In the genomic region with DNA sequence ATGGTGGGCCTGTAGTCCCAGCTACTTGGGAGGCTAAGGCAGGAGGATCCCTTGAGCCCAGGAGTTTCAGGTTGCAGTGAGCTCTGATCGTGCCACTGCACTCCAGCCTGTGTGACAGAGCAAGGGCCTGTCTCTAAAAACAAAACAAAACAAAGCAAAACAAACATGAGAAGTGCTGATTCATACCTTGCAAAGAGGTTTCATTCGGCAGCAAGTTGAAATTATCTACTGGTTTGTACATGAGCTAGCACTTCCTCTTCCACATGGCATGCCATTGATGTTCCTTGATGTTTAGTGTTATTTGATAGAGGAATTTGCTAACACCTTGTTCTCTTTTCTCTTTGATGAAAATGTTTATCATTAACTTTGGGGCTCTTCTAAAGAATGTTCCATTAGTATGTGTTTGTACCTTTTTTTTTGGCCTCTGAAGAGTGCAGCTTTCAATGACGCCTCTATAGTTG, we compare ENCODE assay signal across 12 cellular contexts. TPM values are rescaled to one million over a fixed set of nuclear protein-coding genes. Genes with fewer than 3 reads are reported as not detected.
A peak's percentile ranks its signal among the peaks of the same experiment; 100 is the strongest.
DNase-seq lines count a peak whose midpoint lies in the region; ATAC-seq and TF ChIP-seq lines count a peak whose summit lies in the region.
"Had no signal": no experiment of that assay in that cellular context is flagged by ENCODE, and none has a peak within 500 bp of the region (broad histone marks: within the 10 kb centered on the region; RNA-seq: fewer than 3 reads in every experiment).

No MANE protein-coding gene starts in this region.

- peak; percentile 60 to 72 for DNase-seq in SHP77 (lab: John Stamatoyannopoulos, UW)
- no peak for DNase-seq in SHP77 treated with DMSO at 0.1 percent for 48 hours (lab: John Stamatoyannopoulos, UW)
- DNase-seq in SKM-1 (lab: John Stamatoyannopoulos, UW; ENCODE audit: unreplicated experiment): peak; percentile 30
- DNase-seq in stimulated activated effector memory CD8-positive, alpha-beta T cell treated with anti-CD3 and anti-CD28 coated beads, Interleukin-12 subunit alpha, Interleukin-12 subunit beta, amount 100 ng/mL, for 72 hours (ENCODE audit: low spot score in 2 of 2): no peak
- DNase-seq in Right ventricle myocardium superior: no peak
- no peak for DNase-seq in stimulated activated naive CD8-positive, alpha-beta T cell treated with anti-CD3 and anti-CD28 coated beads, Interleukin-15, amount 100 ng/mL, for 72 hours
- DNase-seq in chondrocyte (ENCODE audit: low spot score): no peak
- DNase-seq: activated CD4-positive, alpha-beta T cell treated with anti-CD3 and anti-CD28 coated beads for 4 hours; head of caudate nucleus; natural killer cell; NCI-H774 had no signal

- no peak overlapping the region for H3K4me3 Mint-ChIP-seq in stimulated activated effector memory CD8-positive, alpha-beta T cell treated with anti-CD3 and anti-CD28 coated beads, Interleukin-12 subunit alpha, Interleukin-12 subunit beta, amount 100 ng/mL, for 72 hours
- no peak overlapping the region for H3K4me3 Mint-ChIP-seq in stimulated activated naive CD8-positive, alpha-beta T cell treated with anti-CD3 and anti-CD28 coated beads, Interleukin-15, amount 100 ng/mL, for 72 hours
- H3K4me3 Mint-ChIP-seq in chondrocyte (ENCODE audit: unreplicated experiment): no peak overlapping the region
- H3K4me3 Mint-ChIP-seq: natural killer cell had no signal

- H3K36me3 Mint-ChIP-seq in stimulated activated effector memory CD8-positive, alpha-beta T cell treated with anti-CD3 and anti-CD28 coated beads, Interleukin-12 subunit alpha, Interleukin-12 subunit beta, amount 100 ng/mL, for 72 hours: no peaks in the 10 kb centered on the region
- H3K36me3 Mint-ChIP-seq in chondrocyte (ENCODE audit: low read depth): no peaks in the 10 kb centered on the region
- H3K36me3 Mint-ChIP-seq: natural killer cell had no signal

- H3K27ac Mint-ChIP-seq in stimulated activated effector memory CD8-positive, alpha-beta T cell treated with anti-CD3 and anti-CD28 coated beads, Interleukin-12 subunit alpha, Interleukin-12 subunit beta, amount 100 ng/mL, for 72 hours: no peak overlapping the region
- H3K27ac Mint-ChIP-seq in stimulated activated naive CD8-positive, alpha-beta T cell treated with anti-CD3 and anti-CD28 coated beads, Interleukin-15, amount 100 ng/mL, for 72 hours: no peak overlapping the region
- H3K27ac Mint-ChIP-seq in chondrocyte (ENCODE audit: unreplicated experiment): no peak overlapping the region
- H3K27ac Mint-ChIP-seq: natural killer cell had no signal

- H3K9me3 Mint-ChIP-seq in stimulated activated effector memory CD8-positive, alpha-beta T cell treated with anti-CD3 and anti-CD28 coated beads, Interleukin-12 subunit alpha, Interleukin-12 subunit beta, amount 100 ng/mL, for 72 hours: no peaks in the 10 kb centered on the region
- H3K9me3 Mint-ChIP-seq in stimulated activated naive CD8-positive, alpha-beta T cell treated with anti-CD3 and anti-CD28 coated beads, Interleukin-15, amount 100 ng/mL, for 72 hours: no peaks in the 10 kb centered on the region
- no peaks in the 10 kb centered on the region for H3K9me3 Mint-ChIP-seq in chondrocyte (ENCODE audit: low read depth)
- H3K9me3 Mint-ChIP-seq: natural killer cell had no signal

- intact Hi-C loops in Right ventricle myocardium superior (cut with DNase I): no loop called here

- ATAC-seq in HG03103 (IDR thresholded peaks at IDR 0.05; ENCODE audit: low read depth, unreplicated experiment): peak; percentile 57
- peak; percentile 46 for ATAC-seq in stimulated activated effector memory CD8-positive, alpha-beta T cell treated with anti-CD3 and anti-CD28 coated beads, Interleukin-12 subunit alpha, Interleukin-12 subunit beta, amount 100 ng/mL, for 72 hours
- ATAC-seq in Right ventricle myocardium superior (ENCODE audit: poor library complexity): no peak
- ATAC-seq in stimulated activated naive CD8-positive, alpha-beta T cell treated with anti-CD3 and anti-CD28 coated beads, Interleukin-15, amount 100 ng/mL, for 72 hours: no peak
- ATAC-seq: natural killer cell had no signal

- H3K4me1 Mint-ChIP-seq in stimulated activated effector memory CD8-positive, alpha-beta T cell treated with anti-CD3 and anti-CD28 coated beads, Interleukin-12 subunit alpha, Interleukin-12 subunit beta, amount 100 ng/mL, for 72 hours: peaks cover 18% of the 10 kb centered on the region
- peaks cover 12% of the 10 kb centered on the region for H3K4me1 Mint-ChIP-seq in stimulated activated naive CD8-positive, alpha-beta T cell treated with anti-CD3 and anti-CD28 coated beads, Interleukin-15, amount 100 ng/mL, for 72 hours
- peaks cover 22% of the 10 kb centered on the region for H3K4me1 Mint-ChIP-seq in chondrocyte (ENCODE audit: low read depth)

- peaks cover 25% of the 10 kb centered on the region for H3K27me3 Mint-ChIP-seq in stimulated activated naive CD8-positive, alpha-beta T cell treated with anti-CD3 and anti-CD28 coated beads, Interleukin-15, amount 100 ng/mL, for 72 hours
- H3K27me3 Mint-ChIP-seq in chondrocyte (ENCODE audit: low read depth): peaks cover 10% of the 10 kb centered on the region

- no peak for TF ChIP-seq CTCF in chondrocyte (IDR thresholded peaks at IDR 0.05)

RNA-seq across cellular contexts. Expression of a gene that starts 50.6 kb away (rescaled TPM):
- total RNA-seq in Right ventricle myocardium superior (8.5 TPM), chondrocyte (63.6 to 91.9 TPM (median 90.8 TPM) in 3 replicates)

Comparison
In these comparisons a context has a peak if more than half of its experiments do, and no peak if none do; other contexts are left out.
1. DNase-seq: peak in SHP77 (2 of 2) and SKM-1 (single experiment); none in SHP77 treated with DMSO at 0.1 percent for 48 hours (single experiment), stimulated activated effector memory CD8-positive, alpha-beta T cell treated with anti-CD3 and anti-CD28 coated beads, Interleukin-12 subunit alpha, Interleukin-12 subunit beta, amount 100 ng/mL, for 72 hours (0 of 2), Right ventricle myocardium superior (single experiment), stimulated activated naive CD8-positive, alpha-beta T cell treated with anti-CD3 and anti-CD28 coated beads, Interleukin-15, amount 100 ng/mL, for 72 hours (0 of 2) and chondrocyte (single experiment).
2. ATAC-seq: peak in HG03103 (single experiment) and stimulated activated effector memory CD8-positive, alpha-beta T cell treated with anti-CD3 and anti-CD28 coated beads, Interleukin-12 subunit alpha, Interleukin-12 subunit beta, amount 100 ng/mL, for 72 hours (single experiment); none in Right ventricle myocardium superior (single experiment) and stimulated activated naive CD8-positive, alpha-beta T cell treated with anti-CD3 and anti-CD28 coated beads, Interleukin-15, amount 100 ng/mL, for 72 hours (single experiment).